20 cellular contexts compared by ENCODE assay signal in genomic region chr6:150638286-150638685, GRCh38. TPM values are rescaled to one million over a fixed set of nuclear protein-coding genes. Genes with fewer than 3 reads are reported as not detected.
"Had no signal": no experiment of that assay in that cellular context is flagged by ENCODE, and none has a peak within 500 bp of the region (broad histone marks: within the 10 kb centered on the region; RNA-seq: fewer than 3 reads in every experiment).

No MANE protein-coding gene starts in this region.

- H3K4me3 ChIP-seq: esophagus muscularis mucosa, gastroesophageal sphincter, heart right ventricle, ovary, smooth muscle cell, tibial artery had no signal

- H3K4me1 ChIP-seq: tibial artery had no signal

- H3K36me3 ChIP-seq: esophagus muscularis mucosa, gastroesophageal sphincter, heart right ventricle, ovary, tibial artery had no signal

- H3K27ac Mint-ChIP-seq: activated CD4-positive, alpha-beta T cell treated with anti-CD3 and anti-CD28 coated beads, Interleukin-2, amount 10 ng/mL, durations not matched to agents 7 days and 5 days; activated naive CD4-positive, alpha-beta T cell treated with anti-CD3 and anti-CD28 coated beads, Interleukin-2, amount 50 U/mL, for 24 hours; stimulated activated effector memory CD8-positive, alpha-beta T cell treated with anti-CD3 and anti-CD28 coated beads, Interleukin-12 subunit alpha, Interleukin-12 subunit beta, amount 100 ng/mL, for 72 hours had no signal

- ATAC-seq: gastroesophageal sphincter; heart right ventricle; sciatic nerve; stimulated activated effector memory CD8-positive, alpha-beta T cell treated with anti-CD3 and anti-CD28 coated beads, Interleukin-12 subunit alpha, Interleukin-12 subunit beta, amount 100 ng/mL, for 72 hours had no signal

- H3K9me3 ChIP-seq: esophagus muscularis mucosa, gastroesophageal sphincter, heart right ventricle, ovary, SK-N-SH, tibial artery had no signal

- DNase-seq: activated CD4-positive, alpha-beta T cell treated with anti-CD3 and anti-CD28 coated beads, Interleukin-2, amount 10 ng/mL, durations not matched to agents 7 days and 5 days; activated CD4-positive, CD25-positive, alpha-beta regulatory T cell; activated gamma-delta T cell; dermis blood vessel endothelial cell; effector memory CD4-positive, alpha-beta T cell; heart right ventricle; kidney glomerular epithelial cell; ovary; SK-N-SH; stimulated activated CD4-positive, alpha-beta T cell treated with anti-CD3 and anti-CD28 coated beads, Interleukin-4, amount 100 ng/mL, for 1 hour; substantia nigra; T-helper 9 cell; tibial artery had no signal

- H3K4me3 Mint-ChIP-seq: activated CD4-positive, alpha-beta T cell treated with anti-CD3 and anti-CD28 coated beads, Interleukin-2, amount 10 ng/mL, durations not matched to agents 7 days and 5 days; activated naive CD4-positive, alpha-beta T cell treated with anti-CD3 and anti-CD28 coated beads, Interleukin-2, amount 50 U/mL, for 24 hours had no signal

- H3K4me2 ChIP-seq: SK-N-SH, smooth muscle cell had no signal

- H3K9ac ChIP-seq: SK-N-SH had no signal

- H3K36me3 Mint-ChIP-seq: activated naive CD4-positive, alpha-beta T cell treated with anti-CD3 and anti-CD28 coated beads, Interleukin-2, amount 50 U/mL, for 24 hours had no signal

- H3K9me3 Mint-ChIP-seq: activated CD4-positive, alpha-beta T cell treated with anti-CD3 and anti-CD28 coated beads, Interleukin-2, amount 10 ng/mL, durations not matched to agents 7 days and 5 days; activated naive CD4-positive, alpha-beta T cell treated with anti-CD3 and anti-CD28 coated beads, Interleukin-2, amount 50 U/mL, for 24 hours; stimulated activated effector memory CD8-positive, alpha-beta T cell treated with anti-CD3 and anti-CD28 coated beads, Interleukin-12 subunit alpha, Interleukin-12 subunit beta, amount 100 ng/mL, for 72 hours had no signal

- H3K27ac ChIP-seq: esophagus muscularis mucosa, gastroesophageal sphincter, heart right ventricle, ovary, tibial artery had no signal

- H3K9me2 ChIP-seq: SK-N-SH had no signal

- H3K27me3 ChIP-seq: esophagus muscularis mucosa, gastroesophageal sphincter, heart right ventricle, ovary, tibial artery had no signal

RNA-seq across cellular contexts. Expression of gene PLEKHG1, which starts 38.6 kb away (rescaled TPM):
- total RNA-seq: myocyte had no signal
